Comparison of ENCODE assay signal across 21 cellular contexts in the genomic region with DNA sequence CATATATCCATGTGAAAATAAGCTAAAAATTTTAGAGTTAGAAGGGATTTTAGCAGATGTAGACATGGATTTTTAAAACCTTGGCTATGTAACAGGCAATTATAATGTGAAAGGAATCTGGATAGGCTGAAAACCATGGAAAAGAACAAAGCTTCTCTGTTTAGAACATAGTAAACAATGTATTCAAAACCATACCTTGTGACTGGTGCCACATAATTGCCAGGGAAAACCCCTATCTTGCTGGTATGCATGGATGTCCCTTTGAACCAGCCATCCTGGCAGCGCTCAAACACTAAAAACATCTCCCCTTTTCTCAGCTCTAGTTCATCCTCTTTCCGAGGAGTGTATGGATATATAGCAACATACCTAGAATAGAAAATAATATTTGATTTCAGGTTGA.
"Had no signal": no experiment of that assay in that cellular context is flagged by ENCODE, and none has a peak within 500 bp of the region (broad histone marks: within the 10 kb centered on the region; RNA-seq: fewer than 3 reads in every experiment).

No MANE protein-coding gene starts in this region.

- ATAC-seq: activated CD4-positive, alpha-beta T cell treated with anti-CD3 and anti-CD28 coated beads for 36 hours; activated T-cell treated with anti-CD3 and anti-CD28 coated beads, Interleukin-2, amount 50 U/mL, for 4 hours; body of pancreas; foreskin keratinocyte; left lung; natural killer cell; psoas muscle; right cardiac atrium; WTC11 had no signal

- H3K27ac ChIP-seq: body of pancreas, foreskin keratinocyte, hepatocyte, left lung, ovary, psoas muscle, transverse colon had no signal

- H3K9me3 ChIP-seq: body of pancreas, left lung, ovary, psoas muscle, transverse colon had no signal

- DNase-seq: activated CD4-positive, alpha-beta T cell treated with anti-CD3 and anti-CD28 coated beads for 36 hours; activated CD4-positive, alpha-beta T cell treated with anti-CD3 and anti-CD28 coated beads, Interleukin-2, amount 50 U/mL, for 48 hours; activated CD8-positive, alpha-beta memory T cell treated with anti-CD3 and anti-CD28 coated beads, Interleukin-2, amount 50 U/mL, for 48 hours; activated naive CD4-positive, alpha-beta T cell treated with Interleukin-2 at 50 U/mL for 16 hours; activated T-cell treated with anti-CD3 and anti-CD28 coated beads, Interleukin-2, amount 50 U/mL, for 4 hours; body of pancreas; effector memory CD4-positive, alpha-beta T cell; foreskin keratinocyte; glutamatergic neuron; immature natural killer cell; left lung; natural killer cell; ovary; psoas muscle; right cardiac atrium; stimulated activated CD4-positive, alpha-beta T cell treated with anti-CD3 and anti-CD28 coated beads, Interleukin-1b, Interleukin-23, amount 100 ng/mL, for 48 hours; transverse colon had no signal

- H3K4me1 ChIP-seq: psoas muscle had no signal

- H3K4me3 ChIP-seq: body of pancreas, hepatocyte, left lung, lung, ovary, psoas muscle, skin epidermis, transverse colon had no signal

- H2AFZ ChIP-seq: hepatocyte had no signal

- H3K4me2 ChIP-seq: hepatocyte had no signal

- H3K27me3 ChIP-seq: body of pancreas, foreskin keratinocyte, hepatocyte, left lung, ovary, transverse colon had no signal

- H3K36me3 ChIP-seq: ovary had no signal
